ENCODE assay signal across 14 cellular contexts in genomic region chr6:14001329-14002012, GRCh38.
DNase-seq lines count a peak whose midpoint lies in the region; ATAC-seq, FAIRE-seq and TF ChIP-seq lines count a peak whose summit lies in the region.
"Had no signal": no experiment of that assay in that cellular context is flagged by ENCODE, and none has a peak within 500 bp of the region (broad histone marks: within the 10 kb centered on the region; RNA-seq: fewer than 3 reads in every experiment).

No MANE protein-coding gene starts in this region.

- POLR2A ChIA-PET in HepG2 (lab: Yijun Ruan, JAX), result no interaction called here

- H3F3A ChIP-seq in neural progenitor cell (ENCODE audit: low read depth), result peaks cover 5% of the 10 kb centered on the region

- H3K9ac ChIP-seq in HepG2 (ENCODE audit: insufficient read depth, low read depth, low read length), result no peak overlapping the region
- H3K9ac ChIP-seq in neural progenitor cell, result no peak overlapping the region
- H3K9ac ChIP-seq: BLaER1 had no signal

- H3K4me3 ChIP-seq in HepG2 (replicated peaks in 1 of 3; ENCODE audit: insufficient read depth in 1 of 3, low read depth in 2 of 3, low read length in 3 of 3) (no peak overlapping the region), right lobe of liver (no peak overlapping the region), foreskin fibroblast (ENCODE audit: low read depth in 1 of 2, low read length in 2 of 2) (peak overlapping the region; percentile 3 to 4), neural progenitor cell (no peak overlapping the region)
- H3K4me3 ChIP-seq: BLaER1, transverse colon had no signal

- no peak overlapping the region for H3K4me2 ChIP-seq in HepG2 (ENCODE audit: low read depth, low read length)
- H3K4me2 ChIP-seq in neural progenitor cell, result no peak overlapping the region
- H3K4me2 ChIP-seq: BLaER1 had no signal

- H3K9me3 Mint-ChIP-seq in activated T-cell treated with anti-CD3 and anti-CD28 coated beads, Interleukin-2, amount 50 U/mL, for 24 hours, result no peaks in the 10 kb centered on the region
- no peaks in the 10 kb centered on the region for H3K9me3 Mint-ChIP-seq in neural progenitor cell
- H3K9me3 Mint-ChIP-seq: activated CD8-positive, alpha-beta T cell treated with anti-CD3 and anti-CD28 coated beads for 36 hours had no signal

- TF ChIP-seq RAD21 in HepG2 (CRISPR knock-in tag; IDR thresholded peaks at IDR 0.05), result no peak

- H3K4me1 Mint-ChIP-seq in activated T-cell treated with anti-CD3 and anti-CD28 coated beads, Interleukin-2, amount 50 U/mL, for 24 hours (ENCODE audit: low read depth), result no peaks in the 10 kb centered on the region
- H3K4me1 Mint-ChIP-seq in neural progenitor cell, result peaks cover 11% of the 10 kb centered on the region

- no peaks in the 10 kb centered on the region for H3K79me2 ChIP-seq in HepG2 (ENCODE audit: insufficient read depth, low read length)
- H3K79me2 ChIP-seq in neural progenitor cell (ENCODE audit: low read depth), result no peaks in the 10 kb centered on the region

- no peak for FAIRE-seq in HepG2 (lab: Jason Lieb, UNC)

- TF ChIP-seq EP300 in HepG2 (IDR thresholded peaks at IDR 0.05; ENCODE audit: low read depth in 2 of 2, low read length in 2 of 2) (no peak), HepG2 (CRISPR knock-in tag; IDR thresholded peaks at IDR 0.05; ENCODE audit: borderline replicate concordance) (no peak)

- no peaks in the 10 kb centered on the region for H3K9me3 ChIP-seq in HepG2 (ENCODE audit: low read length)
- H3K9me3 ChIP-seq in right lobe of liver, result no peaks in the 10 kb centered on the region
- H3K9me3 ChIP-seq in neural progenitor cell (ENCODE audit: low read depth), result no peaks in the 10 kb centered on the region
- H3K9me3 ChIP-seq: transverse colon had no signal

- CTCF ChIA-PET in HepG2 (lab: Yijun Ruan, JAX; ENCODE audit: low intra/inter-chr PET ratio, low total read pairs), result no interaction called here

- intact Hi-C loops in HepG2 (cut with micrococcal nuclease; ENCODE audit: unreplicated experiment) (loop anchor here (2.0 kb wide), 1 partner anchor 93 kb away; no protein-coding TSS in a partner anchor), right lobe of liver (cut with DNase I) (no loop called here)

- in situ Hi-C loops in HepG2 (cut with HindIII; ENCODE audit: extremely low pct_ligation_motif_present, low pct_unique_long_range_greater_than_20kb), result no loop called here

- no peaks in the 10 kb centered on the region for H3K36me3 Mint-ChIP-seq in activated T-cell treated with anti-CD3 and anti-CD28 coated beads, Interleukin-2, amount 50 U/mL, for 24 hours (ENCODE audit: low read depth)
- H3K36me3 Mint-ChIP-seq in neural progenitor cell, result no peaks in the 10 kb centered on the region

- H4K20me1 ChIP-seq in HepG2 (ENCODE audit: insufficient read depth, low read length) (no peaks in the 10 kb centered on the region), neural progenitor cell (ENCODE audit: low read depth) (no peaks in the 10 kb centered on the region)
- H4K20me1 ChIP-seq: BLaER1 had no signal

- no TSS peak for BruUV-seq in HepG2 (replicated peaks; lab: Mats Ljungman, UMichigan)

- ATAC-seq in HepG2 (no peak; the same call in 2 of the 3 replicates), right lobe of liver (no peak), GM21526 (IDR thresholded peaks at IDR 0.05; ENCODE audit: low FRiP score, unreplicated experiment) (no peak)
- ATAC-seq: activated CD8-positive, alpha-beta T cell treated with anti-CD3 and anti-CD28 coated beads for 36 hours; Right ventricle myocardium inferior had no signal

- H3K27me3 Mint-ChIP-seq in activated T-cell treated with anti-CD3 and anti-CD28 coated beads, Interleukin-2, amount 50 U/mL, for 24 hours, result peaks cover 31% of the 10 kb centered on the region
- H3K27me3 Mint-ChIP-seq in neural progenitor cell (ENCODE audit: insufficient read depth, low read depth), result no peaks in the 10 kb centered on the region

- H3K4me3 Mint-ChIP-seq in activated T-cell treated with anti-CD3 and anti-CD28 coated beads, Interleukin-2, amount 50 U/mL, for 24 hours, result no peak overlapping the region
- no peak overlapping the region for H3K4me3 Mint-ChIP-seq in neural progenitor cell
- H3K4me3 Mint-ChIP-seq: activated CD8-positive, alpha-beta T cell treated with anti-CD3 and anti-CD28 coated beads for 36 hours had no signal

- peak; percentile 19 for DNase-seq in HepG2 (ENCODE audit: low spot score)
- DNase-seq in right lobe of liver, result no peak
- DNase-seq in SW480 (ENCODE audit: low spot score), result peak; percentile 79
- peak; percentile 93 to 95 for DNase-seq in foreskin fibroblast
- DNase-seq in activated T-cell treated with anti-CD3 and anti-CD28 coated beads for 4 hours, result no peak
- DNase-seq in activated T-cell treated with anti-CD3 and anti-CD28 coated beads, Interleukin-2, amount 50 U/mL, for 24 hours, result no peak
- no peak for DNase-seq in neural progenitor cell (ENCODE audit: low spot score)
- DNase-seq: activated CD8-positive, alpha-beta T cell treated with anti-CD3 and anti-CD28 coated beads for 36 hours; anterior cingulate cortex; NCI-H1105; transverse colon had no signal

- no peak overlapping the region for H3K27ac ChIP-seq in HepG2 (ENCODE audit: extremely low read length, insufficient read depth, low read length)
- H3K27ac ChIP-seq in right lobe of liver, result no peak overlapping the region
- no peak overlapping the region for H3K27ac ChIP-seq in neural progenitor cell
- H3K27ac ChIP-seq: BLaER1, transverse colon had no signal

- no peak for TF ChIP-seq POLR2A in HepG2 (IDR thresholded peaks at IDR 0.05; ENCODE audit: insufficient read depth in 1 of 2, low read depth in 2 of 2, low read length in 2 of 2)
- no peak for TF ChIP-seq POLR2A in right lobe of liver (IDR thresholded peaks at IDR 0.05)

- H3K36me3 ChIP-seq in HepG2 (replicated peaks in 1 of 2; ENCODE audit: control insufficient read depth in 1 of 2, insufficient read depth in 2 of 2, low read length in 2 of 2) (no peaks in the 10 kb centered on the region), right lobe of liver (no peaks in the 10 kb centered on the region), neural progenitor cell (no peaks in the 10 kb centered on the region)
- H3K36me3 ChIP-seq: BLaER1, transverse colon had no signal

- TF ChIP-seq CTCF in HepG2 (CRISPR knock-in tag; IDR thresholded peaks at IDR 0.05), result no peak
- no peak for TF ChIP-seq CTCF in right lobe of liver (IDR thresholded peaks at IDR 0.05)
- TF ChIP-seq CTCF in foreskin fibroblast (IDR thresholded peaks at IDR 0.05; ENCODE audit: low read depth, low read length), result no peak
- TF ChIP-seq CTCF in neural progenitor cell (IDR thresholded peaks at IDR 0.05), result no peak

- H2AFZ ChIP-seq in HepG2 (ENCODE audit: low read length) (no peak overlapping the region), neural progenitor cell (replicated peaks) (no peak overlapping the region)

- H3K4me1 ChIP-seq in HepG2 (ENCODE audit: insufficient read depth, low read length) (no peaks in the 10 kb centered on the region), right lobe of liver (no peaks in the 10 kb centered on the region), neural progenitor cell (peaks cover 11% of the 10 kb centered on the region)
- H3K4me1 ChIP-seq: transverse colon had no signal

- H3K27me3 ChIP-seq in HepG2 (ENCODE audit: control insufficient read depth in 1 of 2, insufficient read depth in 2 of 2, low read length in 2 of 2) (peaks cover 0 to 25% of the 10 kb centered on the region in 2 experiments; a peak in 3 of 5 replicates), right lobe of liver (no peaks in the 10 kb centered on the region), neural progenitor cell (no peaks in the 10 kb centered on the region)
- H3K27me3 ChIP-seq: BLaER1 had no signal

- WGBS in HepG2 (ENCODE audit: low lambda C conversion rate), result 22% methylated on average over 13 of the region's 13 CpGs
- WGBS in right lobe of liver (ENCODE audit: insufficient coverage, low coverage, low lambda C conversion rate, missing lambda C conversion rate), result 76% methylated on average over 12 of the region's 13 CpGs

- H3K27ac Mint-ChIP-seq in activated T-cell treated with anti-CD3 and anti-CD28 coated beads, Interleukin-2, amount 50 U/mL, for 24 hours, result no peak overlapping the region
- H3K27ac Mint-ChIP-seq in neural progenitor cell, result no peak overlapping the region
- H3K27ac Mint-ChIP-seq: activated CD8-positive, alpha-beta T cell treated with anti-CD3 and anti-CD28 coated beads for 36 hours had no signal

TF ChIP-seq in HepG2, 621 proteins besides CTCF, POLR2A, EP300 and RAD21 (continues in another document):
- TF ChIP-seq KLF12 (CRISPR knock-in tag; IDR thresholded peaks at IDR 0.05; ENCODE audit: borderline replicate concordance) (no peak), PTBP1 (IDR thresholded peaks at IDR 0.05; ENCODE audit: low read depth, low read length, poor library complexity, severe bottlenecking) (no peak), ZNF660 (CRISPR knock-in tag; IDR thresholded peaks at IDR 0.05; ENCODE audit: borderline replicate concordance, low read depth) (no peak), ZBTB43 (CRISPR knock-in tag; conservative IDR thresholded peaks at IDR 0.05) (no peak), ZNF503 (CRISPR knock-in tag; IDR thresholded peaks at IDR 0.05) (no peak), RNF2 (conservative IDR thresholded peaks at IDR 0.05; ENCODE audit: low read depth) (no peak), ZNF563 (CRISPR knock-in tag; IDR thresholded peaks at IDR 0.05) (no peak)

Comparison
In these comparisons a context has a peak if more than half of its experiments do, and no peak if none do; other contexts are left out.
1. DNase-seq: peak in HepG2 (single experiment), SW480 (single experiment) and foreskin fibroblast (2 of 2); none in right lobe of liver (0 of 3), activated T-cell treated with anti-CD3 and anti-CD28 coated beads for 4 hours (single experiment), activated T-cell treated with anti-CD3 and anti-CD28 coated beads, Interleukin-2, amount 50 U/mL, for 24 hours (single experiment) and neural progenitor cell (single experiment).
2. H3K4me3 ChIP-seq: peak in foreskin fibroblast (2 of 2); none in HepG2 (0 of 3), right lobe of liver (0 of 3) and neural progenitor cell (single experiment).